1 cellular context compared by ENCODE assay signal in the genomic region with DNA sequence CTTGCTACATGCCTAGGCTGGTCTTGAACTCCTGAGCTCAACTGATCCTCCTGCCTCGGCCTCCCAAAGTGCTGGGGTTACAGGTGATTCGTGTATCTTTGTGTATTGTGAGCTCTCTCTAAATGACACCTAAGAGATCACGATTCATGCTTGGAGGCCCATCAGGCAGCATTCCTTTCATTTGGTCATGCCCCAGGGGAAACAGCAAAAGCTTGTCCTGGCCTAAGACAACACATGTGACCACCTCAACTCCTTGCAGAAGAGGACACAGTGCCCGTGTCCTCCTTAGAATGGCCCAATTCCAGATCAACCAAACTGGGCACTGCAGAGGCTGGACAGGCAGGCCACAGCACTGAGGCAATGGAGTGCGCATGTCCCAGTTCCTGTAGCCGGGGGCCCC.
TF ChIP-seq lines count a peak whose summit lies in the region.

No MANE protein-coding gene starts in this region.

TF ChIP-seq in SK-N-SH, 30 proteins besides CTCF, POLR2A, EP300 and RAD21 (continued from another document):
- TF ChIP-seq CHD2 (IDR thresholded peaks at IDR 0.05; ENCODE audit: low read length, partially characterized antibody) (no peak), TEAD4 (IDR thresholded peaks at IDR 0.05; ENCODE audit: borderline replicate concordance, insufficient read depth) (no peak), RXRA (IDR thresholded peaks at IDR 0.05; ENCODE audit: borderline replicate concordance, low read depth) (no peak), ELF1 (IDR thresholded peaks at IDR 0.05) (no peak), FOXM1 (IDR thresholded peaks at IDR 0.05; ENCODE audit: low read depth) (no peak), GATA2 (CRISPR knock-in tag; IDR thresholded peaks at IDR 0.05) (no peak), USF1 (IDR thresholded peaks at IDR 0.05; ENCODE audit: borderline replicate concordance, low read depth) (no peak)
- TF ChIP-seq, protein P1, sequence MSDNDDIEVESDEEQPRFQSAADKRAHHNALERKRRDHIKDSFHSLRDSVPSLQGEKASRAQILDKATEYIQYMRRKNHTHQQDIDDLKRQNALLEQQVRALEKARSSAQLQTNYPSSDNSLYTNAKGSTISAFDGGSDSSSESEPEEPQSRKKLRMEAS (IDR thresholded peaks at IDR 0.05; ENCODE audit: low read depth) = no peak
- TF ChIP-seq, protein P2, sequence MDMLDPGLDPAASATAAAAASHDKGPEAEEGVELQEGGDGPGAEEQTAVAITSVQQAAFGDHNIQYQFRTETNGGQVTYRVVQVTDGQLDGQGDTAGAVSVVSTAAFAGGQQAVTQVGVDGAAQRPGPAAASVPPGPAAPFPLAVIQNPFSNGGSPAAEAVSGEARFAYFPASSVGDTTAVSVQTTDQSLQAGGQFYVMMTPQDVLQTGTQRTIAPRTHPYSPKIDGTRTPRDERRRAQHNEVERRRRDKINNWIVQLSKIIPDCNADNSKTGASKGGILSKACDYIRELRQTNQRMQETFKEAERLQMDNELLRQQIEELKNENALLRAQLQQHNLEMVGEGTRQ (IDR thresholded peaks at IDR 0.05; ENCODE audit: borderline replicate concordance, low read depth, low read length) = no peak
TF ChIP-seq in SK-N-SH: peak in this region for 0.
